In genomic region chr15:53802672-53803071, GRCh38 we compare ENCODE assay signal across 30 cellular contexts. TPM values are rescaled to one million over a fixed set of nuclear protein-coding genes. Genes with fewer than 3 reads are reported as not detected.
"Had no signal": no experiment of that assay in that cellular context is flagged by ENCODE, and none has a peak within 500 bp of the region (broad histone marks: within the 10 kb centered on the region; RNA-seq: fewer than 3 reads in every experiment).

No MANE protein-coding gene starts in this region.

- H3K4me3 ChIP-seq: colonic mucosa, esophagus squamous epithelium, gastrocnemius medialis, heart right ventricle, left lung, lower lobe of right lung, mucosa of descending colon had no signal

- H3K9me3 ChIP-seq: colonic mucosa, esophagus squamous epithelium, gastrocnemius medialis, heart right ventricle, left lung, lower lobe of right lung, mucosa of descending colon had no signal

- FAIRE-seq: endometrium, islet of Langerhans, keratinocyte had no signal

- DNase-seq: colonic mucosa; cortex of kidney; effector CD8-positive, alpha-beta T cell; effector memory CD8-positive, alpha-beta T cell; endodermal cell; erythroblast; esophagus squamous epithelium; foreskin fibroblast; foreskin melanocyte; gastrocnemius medialis; glutamatergic neuron; head of caudate nucleus; heart right ventricle; hippocampal formation; left cardiac atrium; left lung; left ventricle myocardium superior; lower lobe of right lung; mesenchymal stem cell; mucosa of descending colon had no signal

- H3K27ac ChIP-seq: colonic mucosa, epithelial cell of prostate, esophagus squamous epithelium, gastrocnemius medialis, heart right ventricle, left lung, lower lobe of right lung had no signal

- H3K4me1 ChIP-seq: colonic mucosa, gastrocnemius medialis, left lung, lower lobe of right lung had no signal

- H3K27me3 ChIP-seq: colonic mucosa, esophagus squamous epithelium, gastrocnemius medialis, heart right ventricle, left lung had no signal

- H3K36me3 ChIP-seq: colonic mucosa, esophagus squamous epithelium, gastrocnemius medialis, heart right ventricle, left lung, lower lobe of right lung had no signal

- ATAC-seq: effector memory CD8-positive, alpha-beta T cell; esophagus mucosa; gastrocnemius medialis; heart right ventricle; left cardiac atrium; left lung; left ventricle myocardium superior; lower lobe of right lung; mucosa of descending colon had no signal

RNA-seq across cellular contexts. Expression of gene WDR72, which starts 43.2 kb away (rescaled TPM):
- total RNA-seq: dermis microvascular lymphatic vessel endothelial cell, glomerular endothelial cell, lung microvascular endothelial cell, mesenteric fat pad, myocyte had no signal
- polyA plus RNA-seq: heart right ventricle had no signal
